ENCODE assay signal across 8 cellular contexts in the genomic region with DNA sequence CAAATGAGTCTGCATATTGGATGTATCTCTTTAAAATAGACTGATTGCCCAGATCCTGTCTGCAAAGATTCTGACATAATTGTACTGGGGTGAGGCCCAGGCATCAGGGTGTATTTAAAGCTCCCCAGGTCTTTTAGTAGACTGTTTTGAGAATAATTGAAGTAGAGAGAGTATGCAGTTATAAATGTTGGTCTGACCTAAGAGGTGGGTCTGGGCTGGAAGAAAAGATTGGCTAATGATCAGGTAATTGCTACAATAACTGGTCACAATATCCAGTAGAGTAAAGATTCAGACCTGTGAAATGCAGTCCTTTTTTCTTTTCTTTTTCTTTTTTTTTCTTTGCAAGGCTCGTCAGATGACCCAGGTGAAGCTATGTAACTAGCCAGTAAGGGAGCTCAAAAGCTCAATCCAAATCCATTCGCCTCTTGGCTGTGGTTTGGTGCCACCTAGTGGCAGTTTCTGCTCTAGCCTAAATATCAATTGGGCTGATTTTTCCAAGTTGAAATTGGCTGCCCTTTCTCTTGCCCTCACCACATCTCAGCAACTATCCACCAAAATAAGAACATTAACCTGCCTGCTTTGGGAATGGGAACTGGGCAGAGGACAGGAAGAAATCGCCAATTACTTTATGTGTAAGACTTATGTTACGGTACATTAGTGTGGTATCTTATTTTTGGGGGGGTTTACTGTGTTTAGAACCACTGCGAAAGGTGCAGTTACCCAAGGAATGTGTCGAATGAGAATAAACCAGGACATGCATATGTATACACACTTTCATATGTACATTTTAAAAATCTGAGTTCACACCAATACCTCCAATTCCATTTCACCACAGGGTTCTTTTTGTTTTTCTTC. TPM values are rescaled to one million over a fixed set of nuclear protein-coding genes. Genes with fewer than 3 reads are reported as not detected.
DNase-seq lines count a peak whose midpoint lies in the region; ATAC-seq and TF ChIP-seq lines count a peak whose summit lies in the region.

No MANE protein-coding gene starts in this region.

- no peak for TF ChIP-seq POLR2A in upper lobe of left lung (IDR thresholded peaks at IDR 0.05)

- peak; percentile 80 to 85 for ATAC-seq in upper lobe of left lung (ENCODE audit: low FRiP score in 2 of 2)

- H2AFZ ChIP-seq in MM.1S (ENCODE audit: low read length) (no peak overlapping the region), parathyroid adenoma (peak overlapping the region; percentile 50)

- H3K9ac ChIP-seq in MM.1S (ENCODE audit: low read length): no peak overlapping the region
- H3K9ac ChIP-seq in parathyroid adenoma: no peak overlapping the region

- peaks cover 5% of the 10 kb centered on the region; the same call in 1 of the 2 replicates for H3F3A ChIP-seq in MM.1S (ENCODE audit: insufficient read depth, low read length)

- in situ Hi-C loops in SK-MEL-5 (cut with HindIII; ENCODE audit: low pct_unique_long_range_greater_than_20kb, low sequenced_read_pairs): no loop called here

- TF ChIP-seq CTCF in MM.1S (IDR thresholded peaks at IDR 0.05; ENCODE audit: low read length): peak; percentile 94
- peak; percentile 83 for TF ChIP-seq CTCF in parathyroid adenoma (IDR thresholded peaks at IDR 0.05)
- peak; percentile 71 to 86 (median 81) for TF ChIP-seq CTCF in upper lobe of left lung (IDR thresholded peaks at IDR 0.05)

- DNase-seq in NCI-H1436 (lab: John Stamatoyannopoulos, UW) (peak; percentile 61), NCI-H1436 treated with DMSO at 0.1 percent for 48 hours (lab: John Stamatoyannopoulos, UW) (no peak), MM.1S (peak; percentile 74), SK-MEL-5 (ENCODE audit: low read depth, low spot score) (peak; percentile 83), globus pallidus (ENCODE audit: low spot score) (peak; percentile 65), upper lobe of left lung (peak in 1 of 2 donors; percentile 67)
- peak; percentile 18 to 65 (median 52) for DNase-seq in activated naive CD4-positive, alpha-beta T cell (lab: John Stamatoyannopoulos, UW)

- H3K4me2 ChIP-seq in MM.1S (ENCODE audit: low read depth, low read length): no peak overlapping the region
- no peak overlapping the region for H3K4me2 ChIP-seq in parathyroid adenoma (ENCODE audit: low read length)

- H3K4me3 ChIP-seq in MM.1S (ENCODE audit: low read length) (no peak overlapping the region), parathyroid adenoma (ENCODE audit: low read depth, low read length) (no peak overlapping the region), upper lobe of left lung (no peak overlapping the region)

- 43 to 47% methylated on average over 6 of the region's 6 CpGs for WGBS in upper lobe of left lung, 2 donors

- H3K9me2 ChIP-seq in MM.1S (replicated peaks; ENCODE audit: insufficient read depth, low read length): no peaks in the 10 kb centered on the region

- H3K36me3 ChIP-seq in MM.1S (replicated peaks; ENCODE audit: insufficient read depth, low read length) (0 out of 2 replicates have a peak, but pooled peaks cover 6% of the 10 kb centered on the region), parathyroid adenoma (ENCODE audit: control insufficient read depth, insufficient read depth, low read length) (no peaks in the 10 kb centered on the region), upper lobe of left lung (peaks cover 0 to 46% (median 16%) of the 10 kb centered on the region in 4 donors)

- H3K9me3 ChIP-seq in MM.1S (replicated peaks; ENCODE audit: insufficient read depth, low read length) (no peaks in the 10 kb centered on the region), parathyroid adenoma (ENCODE audit: control insufficient read depth, low read length) (no peaks in the 10 kb centered on the region), upper lobe of left lung (no peaks in the 10 kb centered on the region)

- H3K27me3 ChIP-seq in MM.1S (replicated peaks; ENCODE audit: insufficient read depth, low read length) (no peaks in the 10 kb centered on the region), parathyroid adenoma (ENCODE audit: control insufficient read depth, insufficient read depth, low read length) (no peaks in the 10 kb centered on the region), upper lobe of left lung (no peaks in the 10 kb centered on the region)

- H3K79me2 ChIP-seq in MM.1S (ENCODE audit: low read length) (no peaks in the 10 kb centered on the region), parathyroid adenoma (no peaks in the 10 kb centered on the region)

- H3K4me1 ChIP-seq in MM.1S (ENCODE audit: low read length) (peaks cover 5% of the 10 kb centered on the region), parathyroid adenoma (no peaks in the 10 kb centered on the region), upper lobe of left lung (peaks cover 0 to 8% (median 0%) of the 10 kb centered on the region in 4 donors)

- 0 out of 2 replicates have a peak, but pooled peaks cover 4% of the 10 kb centered on the region for H4K20me1 ChIP-seq in MM.1S (ENCODE audit: insufficient read depth, low read length)

- TF ChIP-seq EP300 in upper lobe of left lung (IDR thresholded peaks at IDR 0.05): no peak

- H3K27ac ChIP-seq in MM.1S (ENCODE audit: low read length): no peak overlapping the region
- H3K27ac ChIP-seq in parathyroid adenoma: no peak overlapping the region
- H3K27ac ChIP-seq in upper lobe of left lung: no peak overlapping the region

RNA-seq across cellular contexts. Expression of a gene that starts 45.9 kb away (rescaled TPM):
- total RNA-seq in SK-MEL-5 (2014; rRNA removed; shearing (Covaris generic)): 18.9 and 24.2 TPM in 2 replicates
- polyA plus RNA-seq in SK-MEL-5 (2015; cell fraction: cytosol; rRNA removed): 11.0 and 15.2 TPM in 2 replicates
- 7.9 and 17.4 TPM in 2 replicates for polyA plus RNA-seq in SK-MEL-5 (2015; cell fraction: nucleus; rRNA removed)
- total RNA-seq in upper lobe of left lung: 10 to 100 TPM; 17.5 to 45.1 (median 23.9) TPM
